In the genomic region with DNA sequence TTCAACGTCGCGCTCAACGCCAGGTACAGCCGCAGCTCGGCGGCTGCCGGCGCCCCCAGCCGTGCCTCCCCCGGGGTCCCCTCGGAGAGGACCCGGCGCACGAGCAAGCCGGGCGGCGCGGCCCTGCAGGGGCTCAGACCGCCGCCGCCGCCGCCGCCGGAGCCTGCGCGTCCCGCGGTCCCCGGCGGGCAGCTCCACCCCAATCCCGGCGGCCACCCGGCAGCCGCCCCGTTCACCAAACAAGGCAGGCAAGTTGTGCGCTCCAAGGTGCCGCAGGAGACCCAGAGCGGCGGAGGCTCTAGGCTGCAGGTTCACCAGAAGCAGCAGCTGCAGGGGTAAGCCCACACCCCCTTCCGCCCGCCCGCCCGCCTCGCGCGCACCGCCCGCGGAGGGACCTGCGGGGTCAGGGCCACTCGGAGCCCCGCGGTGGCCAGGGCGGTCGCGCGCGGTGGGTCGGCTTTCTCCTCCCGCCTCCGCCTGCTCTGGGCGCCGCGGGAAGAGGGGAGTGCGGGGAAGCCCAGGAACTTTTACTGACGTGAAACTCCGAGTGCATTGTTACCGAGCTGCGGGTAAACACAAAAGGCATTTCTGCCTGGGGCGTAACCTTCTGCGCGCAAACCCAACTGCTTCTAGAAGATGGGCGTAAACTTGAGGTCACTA, we compare ENCODE assay signal across 8 cellular contexts. TPM values are rescaled to one million over a fixed set of nuclear protein-coding genes. Genes with fewer than 3 reads are reported as not detected.
DNase-seq lines count a peak whose midpoint lies in the region; ATAC-seq and TF ChIP-seq lines count a peak whose summit lies in the region.

No MANE protein-coding gene starts in this region.

- H3K9me3 Mint-ChIP-seq in CD14-positive monocyte, result peaks cover 0 to 21% (median 5%) of the 10 kb centered on the region in 7 donors
- no peaks in the 10 kb centered on the region for H3K9me3 Mint-ChIP-seq in IgD-negative memory B cell
- no peaks in the 10 kb centered on the region for H3K9me3 Mint-ChIP-seq in neural crest cell

- H3K36me3 Mint-ChIP-seq in CD14-positive monocyte, result peaks cover 5% of the 10 kb centered on the region in 2 donors
- H3K36me3 Mint-ChIP-seq in IgD-negative memory B cell, result no peaks in the 10 kb centered on the region
- H3K36me3 Mint-ChIP-seq in neural crest cell (ENCODE audit: low read depth), result no peaks in the 10 kb centered on the region

- H3K27ac Mint-ChIP-seq in CD14-positive monocyte (no peak overlapping the region), IgD-negative memory B cell (peak overlapping the region in 1 of 3 donors; percentile 80), neural crest cell (ENCODE audit: unreplicated experiment) (peak overlapping the region; percentile 63)

- ATAC-seq in GM19455 (IDR thresholded peaks at IDR 0.05; ENCODE audit: unreplicated experiment), result peak; percentile 34

- TF ChIP-seq CTCF in CD14-positive monocyte (IDR thresholded peaks at IDR 0.05), result no peak
- TF ChIP-seq CTCF in fibroblast of pulmonary artery (IDR thresholded peaks at IDR 0.05; ENCODE audit: low read length, missing control alignments), result no peak
- TF ChIP-seq CTCF in neural crest cell (conservative IDR thresholded peaks at IDR 0.05), result no peak

- no peak for DNase-seq in CD14-positive monocyte (ENCODE audit: low spot score)
- peak; percentile 65 for DNase-seq in activated CD8-positive, alpha-beta memory T cell treated with anti-CD3 and anti-CD28 coated beads, Interleukin-2, amount 50 U/mL, for 48 hours
- DNase-seq in fibroblast of pulmonary artery (ENCODE audit: low read depth), result peak; percentile 58
- peak; percentile 36 for DNase-seq in neural crest cell (ENCODE audit: low read depth, low spot score)
- DNase-seq in OCI-M1 (lab: John Stamatoyannopoulos, UW), result no peak
- no peak for DNase-seq in NCI-H2196 (lab: John Stamatoyannopoulos, UW; ENCODE audit: unreplicated experiment)

- intact Hi-C loops in CD14-positive monocyte (cut with micrococcal nuclease), result loop anchor here in 1 of 2 donors (10.0 kb wide), 1 partner anchor 393 kb away; no protein-coding TSS in a partner anchor

- peaks cover 51 to 76% (median 62%) of the 10 kb centered on the region in 3 donors for H3K27me3 Mint-ChIP-seq in CD14-positive monocyte (ENCODE audit: low read depth in 3 of 3)
- peaks cover 17% of the 10 kb centered on the region for H3K27me3 Mint-ChIP-seq in IgD-negative memory B cell
- no peaks in the 10 kb centered on the region for H3K27me3 Mint-ChIP-seq in neural crest cell (ENCODE audit: low read depth)

- H3K4me1 Mint-ChIP-seq in CD14-positive monocyte (peaks cover 24% of the 10 kb centered on the region), IgD-negative memory B cell (peaks cover 0 to 18% (median 10%) of the 10 kb centered on the region in 3 donors), neural crest cell (peaks cover 11% of the 10 kb centered on the region)

- H3K4me3 ChIP-seq in fibroblast of pulmonary artery (replicated peaks; ENCODE audit: low read depth, low read length), result peak overlapping the region; percentile 76

- H3K4me3 Mint-ChIP-seq in CD14-positive monocyte (peak overlapping the region; percentile 67 to 83), IgD-negative memory B cell (peak overlapping the region; percentile 77 to 93 (median 84)), neural crest cell (peak overlapping the region; percentile 90)

RNA-seq across cellular contexts. Expression of gene LTBP1, which starts 0.9 kb away (rescaled TPM):
- polyA plus RNA-seq in CD14-positive monocyte (under 1 TPM; 0.18 to 0.24 TPM), IgD-negative memory B cell (not detected)
- 26.8 and 30.2 TPM in 2 replicates for total RNA-seq in neural crest cell

Comparison
In these comparisons a context has a peak if more than half of its experiments do, and no peak if none do; other contexts are left out.
1. DNase-seq: peak in activated CD8-positive, alpha-beta memory T cell treated with anti-CD3 and anti-CD28 coated beads, Interleukin-2, amount 50 U/mL, for 48 hours (single experiment), fibroblast of pulmonary artery (single experiment) and neural crest cell (single experiment); none in CD14-positive monocyte (single experiment), OCI-M1 (single experiment) and NCI-H2196 (single experiment).
2. Peak in every context shown above with its lines, with median percentiles within 50 percentile points of each other: H3K4me3 Mint-ChIP-seq.